In genomic region chr16:31063843-31064611, GRCh38 we compare ENCODE assay signal across 11 cellular contexts. TPM values are rescaled to one million over a fixed set of nuclear protein-coding genes. Genes with fewer than 3 reads are reported as not detected.
DNase-seq lines count a peak whose midpoint lies in the region; ATAC-seq, FAIRE-seq and TF ChIP-seq lines count a peak whose summit lies in the region.
"Had no signal": no experiment of that assay in that cellular context is flagged by ENCODE, and none has a peak within 500 bp of the region (broad histone marks: within the 10 kb centered on the region; RNA-seq: fewer than 3 reads in every experiment).

No MANE protein-coding gene starts in this region.

- no peaks in the 10 kb centered on the region for H3K27me3 ChIP-seq in GM23338 (ENCODE audit: insufficient read depth)
- no peaks in the 10 kb centered on the region for H3K27me3 ChIP-seq in gastroesophageal sphincter
- no peaks in the 10 kb centered on the region for H3K27me3 ChIP-seq in skeletal muscle satellite cell (ENCODE audit: control insufficient read depth, insufficient read depth, low read length)

- no peaks in the 10 kb centered on the region for H3F3A ChIP-seq in GM23338 (replicated peaks; ENCODE audit: low read depth)

- no peaks in the 10 kb centered on the region for H3K9me2 ChIP-seq in GM23338 (ENCODE audit: insufficient read depth)

- TF ChIP-seq CTCF in GM23338 (conservative IDR thresholded peaks at IDR 0.05; ENCODE audit: low read depth in 2 of 2) (no peak), gastroesophageal sphincter (IDR thresholded peaks at IDR 0.05) (no peak), nephron progenitor cell (IDR thresholded peaks at IDR 0.05) (no peak)

- H3K36me3 ChIP-seq in GM23338 (ENCODE audit: insufficient read depth), result no peaks in the 10 kb centered on the region
- H3K36me3 ChIP-seq in gastroesophageal sphincter, result peaks cover 0 to 43% of the 10 kb centered on the region in 2 donors
- H3K36me3 ChIP-seq in skeletal muscle satellite cell (ENCODE audit: insufficient read depth, low read length), result peaks cover 43% of the 10 kb centered on the region

- POLR2A ChIA-PET in activated CD8-positive, alpha-beta T cell treated with anti-CD3 and anti-CD28 coated beads, Interleukin-2, amount 10 ng/mL, durations not matched to agents 7 days and 5 days (lab: Charles Lee), result interaction anchor here (0.6 to 2.4 kb wide), 6 partner anchors 8 to 566 kb away, joined by 3 to 9 read pairs (median 3); partner anchors contain the start of genes ZNF646 and ZNF668

- H3K27ac Mint-ChIP-seq in GM23338 (peak overlapping the region; percentile 72; the same call in 1 of the 2 replicates), nephron progenitor cell (no peak overlapping the region)
- H3K27ac Mint-ChIP-seq in activated CD8-positive, alpha-beta T cell treated with anti-CD3 and anti-CD28 coated beads, Interleukin-2, amount 10 ng/mL, durations not matched to agents 7 days and 5 days, result peak overlapping the region; percentile 89

- peaks cover 30% of the 10 kb centered on the region for H3K36me3 Mint-ChIP-seq in GM23338 (ENCODE audit: low read depth)
- H3K36me3 Mint-ChIP-seq in activated CD8-positive, alpha-beta T cell treated with anti-CD3 and anti-CD28 coated beads, Interleukin-2, amount 10 ng/mL, durations not matched to agents 7 days and 5 days (ENCODE audit: low read depth), result peaks cover 55% of the 10 kb centered on the region
- H3K36me3 Mint-ChIP-seq in nephron progenitor cell (ENCODE audit: low read depth), result peaks cover 54% of the 10 kb centered on the region

- H4K20me1 ChIP-seq in GM23338 (replicated peaks; ENCODE audit: insufficient read depth), result peaks cover 7% of the 10 kb centered on the region

- H3K4me2 ChIP-seq in GM23338 (no peak overlapping the region), skeletal muscle satellite cell (ENCODE audit: low read length) (peak overlapping the region; percentile 75)

- H3K4me1 ChIP-seq in GM23338 (ENCODE audit: insufficient read depth) (no peaks in the 10 kb centered on the region), gastroesophageal sphincter (peaks cover 0 to 20% (median 8%) of the 10 kb centered on the region in 3 donors), skeletal muscle satellite cell (ENCODE audit: control insufficient read depth, insufficient read depth, low read length) (peaks cover 31% of the 10 kb centered on the region)

- no peak for TF ChIP-seq EP300 in gastroesophageal sphincter (IDR thresholded peaks at IDR 0.05)

- H3K4me3 ChIP-seq in GM23338, result no peak overlapping the region
- no peak overlapping the region for H3K4me3 ChIP-seq in gastroesophageal sphincter
- peak overlapping the region; percentile 56 for H3K4me3 ChIP-seq in skeletal muscle satellite cell (ENCODE audit: low read length)

- H3K79me2 ChIP-seq in GM23338 (replicated peaks; ENCODE audit: insufficient read depth), result peaks cover 27% of the 10 kb centered on the region

- no peak overlapping the region; the same call in 2 of the 3 replicates for H3K4me3 Mint-ChIP-seq in GM23338
- peak overlapping the region; percentile 73 for H3K4me3 Mint-ChIP-seq in activated CD8-positive, alpha-beta T cell treated with anti-CD3 and anti-CD28 coated beads, Interleukin-2, amount 10 ng/mL, durations not matched to agents 7 days and 5 days
- no peak overlapping the region for H3K4me3 Mint-ChIP-seq in nephron progenitor cell

- H3K9me3 ChIP-seq in gastroesophageal sphincter, result no peaks in the 10 kb centered on the region
- no peaks in the 10 kb centered on the region for H3K9me3 ChIP-seq in skeletal muscle satellite cell (replicated peaks; ENCODE audit: low read length)

- H3K27ac ChIP-seq in GM23338 (ENCODE audit: low read depth), result no peak overlapping the region
- peak overlapping the region in 3 of 4 donors; percentile 63 to 78 (median 74) for H3K27ac ChIP-seq in gastroesophageal sphincter

- no peak for DNase-seq in GM23338 (ENCODE audit: low spot score)
- peak; percentile 59 for DNase-seq in activated CD8-positive, alpha-beta T cell treated with anti-CD3 and anti-CD28 coated beads, Interleukin-2, amount 10 ng/mL, durations not matched to agents 7 days and 5 days
- no peak for DNase-seq in nephron progenitor cell
- no peak for DNase-seq in NCI-H526 treated with DMSO at 0.1 percent for 48 hours (lab: John Stamatoyannopoulos, UW)
- DNase-seq in stimulated activated CD4-positive, alpha-beta T cell treated with anti-CD3 and anti-CD28 coated beads, Interleukin-12 subunit alpha, Interleukin-12 subunit beta, amount 100 ng/mL, for 4 hours, result no peak
- DNase-seq in RCC 7860 (ENCODE audit: low spot score), result no peak
- DNase-seq: KBM-7; NK-92 treated with Interleukin-12 subunit alpha and Interleukin-12 subunit beta, amount 100 ng/mL, for 24 hours; stimulated activated naive CD4-positive, alpha-beta T cell had no signal

- ATAC-seq in GM23338 (no peak), gastroesophageal sphincter (no peak)
- ATAC-seq in activated CD8-positive, alpha-beta T cell treated with anti-CD3 and anti-CD28 coated beads, Interleukin-2, amount 10 ng/mL, durations not matched to agents 7 days and 5 days, result peak; percentile 70

- H3K9me3 Mint-ChIP-seq in GM23338 (no peaks in the 10 kb centered on the region), nephron progenitor cell (no peaks in the 10 kb centered on the region)
- H3K9me3 Mint-ChIP-seq in activated CD8-positive, alpha-beta T cell treated with anti-CD3 and anti-CD28 coated beads, Interleukin-2, amount 10 ng/mL, durations not matched to agents 7 days and 5 days (ENCODE audit: insufficient read depth), result no peaks in the 10 kb centered on the region

- peak overlapping the region; percentile 84 for H3K9ac ChIP-seq in skeletal muscle satellite cell (ENCODE audit: low read depth, low read length)

- CTCF ChIA-PET in activated CD8-positive, alpha-beta T cell treated with anti-CD3 and anti-CD28 coated beads, Interleukin-2, amount 10 ng/mL, durations not matched to agents 7 days and 5 days (lab: Charles Lee), result interaction anchor here (0.6 to 1.3 kb wide), 4 partner anchors 11 to 214 kb away, joined by 3 read pairs; no protein-coding TSS in a partner anchor

- no peak for TF ChIP-seq POLR2A in gastroesophageal sphincter (IDR thresholded peaks at IDR 0.05)

- no peak overlapping the region for H2AFZ ChIP-seq in GM23338

- H3K4me1 Mint-ChIP-seq in GM23338 (no peaks in the 10 kb centered on the region; the same call in 2 of the 3 replicates), nephron progenitor cell (peaks cover 2% of the 10 kb centered on the region)
- peaks cover 57% of the 10 kb centered on the region for H3K4me1 Mint-ChIP-seq in activated CD8-positive, alpha-beta T cell treated with anti-CD3 and anti-CD28 coated beads, Interleukin-2, amount 10 ng/mL, durations not matched to agents 7 days and 5 days (ENCODE audit: low read depth)

- WGBS in gastroesophageal sphincter (ENCODE audit: low coverage in 1 of 2), 2 donors, result 93 to 94% methylated on average over 8 to 11 of the region's 56 CpGs

- H3K27me3 Mint-ChIP-seq in GM23338 (ENCODE audit: insufficient read depth, low read depth, poor library complexity), result no peaks in the 10 kb centered on the region
- no peaks in the 10 kb centered on the region for H3K27me3 Mint-ChIP-seq in activated CD8-positive, alpha-beta T cell treated with anti-CD3 and anti-CD28 coated beads, Interleukin-2, amount 10 ng/mL, durations not matched to agents 7 days and 5 days (ENCODE audit: low read depth)
- H3K27me3 Mint-ChIP-seq in nephron progenitor cell (ENCODE audit: low read depth, poor library complexity), result no peaks in the 10 kb centered on the region

- no peak for FAIRE-seq in RCC 7860 (lab: Jason Lieb, UNC)

RNA-seq across cellular contexts. Expression of gene ZNF668, which starts 10.0 kb away (rescaled TPM):
- 13.1 and 20.6 TPM in 2 replicates for total RNA-seq in GM23338 (2014; rRNA removed; shearing (Covaris generic))
- 6.2 and 6.5 TPM in 2 replicates for polyA plus RNA-seq in GM23338 (2016; fragmentation: Nextera tagmentation; extraction: Ambion mirVana)
- 10 to 100 TPM; 20.8 to 22.2 TPM for total RNA-seq in activated CD8-positive, alpha-beta T cell treated with anti-CD3 and anti-CD28 coated beads, Interleukin-2, amount 10 ng/mL, durations not matched to agents 7 days and 5 days
- 10 to 100 TPM in 3 of 4 donors, 1 to 10 TPM in 1; 8.6 to 22.5 (median 12.6) TPM for total RNA-seq in gastroesophageal sphincter
- total RNA-seq in skeletal muscle satellite cell (2012; rRNA removed), result 13.4 and 15.7 TPM in 2 replicates

RNA-seq across cellular contexts. Expression of gene ZNF646, which starts 10.2 kb away (rescaled TPM):
- total RNA-seq in GM23338 (2014; rRNA removed; shearing (Covaris generic)), result 19.3 and 29.3 TPM in 2 replicates
- polyA plus RNA-seq in GM23338 (2016; fragmentation: Nextera tagmentation; extraction: Ambion mirVana), result 5.3 and 6.3 TPM in 2 replicates
- total RNA-seq in activated CD8-positive, alpha-beta T cell treated with anti-CD3 and anti-CD28 coated beads, Interleukin-2, amount 10 ng/mL, durations not matched to agents 7 days and 5 days, result 10 to 100 TPM; 26.0 to 30.3 TPM
- total RNA-seq in gastroesophageal sphincter, result 10 to 100 TPM; 10.9 to 16.9 (median 13.6) TPM
- total RNA-seq in skeletal muscle satellite cell (2012; rRNA removed), result 14.4 and 14.7 TPM in 2 replicates

RNA-seq across cellular contexts. Expression of gene PRSS53, which starts 24.7 kb away (rescaled TPM):
- 1.6 and 2.7 TPM in 2 replicates for total RNA-seq in GM23338 (2014; rRNA removed; shearing (Covaris generic))
- 0.16 and 0.36 TPM in 2 replicates for polyA plus RNA-seq in GM23338 (2016; fragmentation: Nextera tagmentation; extraction: Ambion mirVana)
- 1 to 10 TPM; 5.3 to 6.8 TPM for total RNA-seq in activated CD8-positive, alpha-beta T cell treated with anti-CD3 and anti-CD28 coated beads, Interleukin-2, amount 10 ng/mL, durations not matched to agents 7 days and 5 days
- 1 to 10 TPM in 3 of 4 donors, under 1 TPM in 1; 0.25 to 4.4 (median 2.6) TPM for total RNA-seq in gastroesophageal sphincter
- total RNA-seq in skeletal muscle satellite cell (2012; rRNA removed), result 1.5 and 2.4 TPM in 2 replicates

RNA-seq across cellular contexts. Expression of gene VKORC1, which starts 30.6 kb away (rescaled TPM):
- total RNA-seq in GM23338 (2014; rRNA removed; shearing (Covaris generic)), result 100 and 106 TPM in 2 replicates
- 89.6 and 96.5 TPM in 2 replicates for polyA plus RNA-seq in GM23338 (2016; fragmentation: Nextera tagmentation; extraction: Ambion mirVana)
- 10 to 100 TPM; 71.6 to 78.8 TPM for total RNA-seq in activated CD8-positive, alpha-beta T cell treated with anti-CD3 and anti-CD28 coated beads, Interleukin-2, amount 10 ng/mL, durations not matched to agents 7 days and 5 days
- total RNA-seq in gastroesophageal sphincter, result 100 to 1,000 TPM in 3 of 4 donors, 10 to 100 TPM in 1; 93.6 to 119 (median 107) TPM
- total RNA-seq in skeletal muscle satellite cell (2012; rRNA removed), result 94.3 and 167 TPM in 2 replicates

RNA-seq across cellular contexts. Expression of gene STX4, which starts 30.7 kb away (rescaled TPM):
- 13.0 TPM in 2 replicates for total RNA-seq in GM23338 (2014; rRNA removed; shearing (Covaris generic))
- polyA plus RNA-seq in GM23338 (2016; fragmentation: Nextera tagmentation; extraction: Ambion mirVana), result 39.3 and 40.8 TPM in 2 replicates
- total RNA-seq in activated CD8-positive, alpha-beta T cell treated with anti-CD3 and anti-CD28 coated beads, Interleukin-2, amount 10 ng/mL, durations not matched to agents 7 days and 5 days, result 10 to 100 TPM; 46.4 to 53.5 TPM
- total RNA-seq in gastroesophageal sphincter, result 10 to 100 TPM; 32.2 to 40.6 (median 37.2) TPM
- total RNA-seq in skeletal muscle satellite cell (2012; rRNA removed), result 12.9 and 19.5 TPM in 2 replicates
